1 cellular context compared by ENCODE assay signal in the genomic region with DNA sequence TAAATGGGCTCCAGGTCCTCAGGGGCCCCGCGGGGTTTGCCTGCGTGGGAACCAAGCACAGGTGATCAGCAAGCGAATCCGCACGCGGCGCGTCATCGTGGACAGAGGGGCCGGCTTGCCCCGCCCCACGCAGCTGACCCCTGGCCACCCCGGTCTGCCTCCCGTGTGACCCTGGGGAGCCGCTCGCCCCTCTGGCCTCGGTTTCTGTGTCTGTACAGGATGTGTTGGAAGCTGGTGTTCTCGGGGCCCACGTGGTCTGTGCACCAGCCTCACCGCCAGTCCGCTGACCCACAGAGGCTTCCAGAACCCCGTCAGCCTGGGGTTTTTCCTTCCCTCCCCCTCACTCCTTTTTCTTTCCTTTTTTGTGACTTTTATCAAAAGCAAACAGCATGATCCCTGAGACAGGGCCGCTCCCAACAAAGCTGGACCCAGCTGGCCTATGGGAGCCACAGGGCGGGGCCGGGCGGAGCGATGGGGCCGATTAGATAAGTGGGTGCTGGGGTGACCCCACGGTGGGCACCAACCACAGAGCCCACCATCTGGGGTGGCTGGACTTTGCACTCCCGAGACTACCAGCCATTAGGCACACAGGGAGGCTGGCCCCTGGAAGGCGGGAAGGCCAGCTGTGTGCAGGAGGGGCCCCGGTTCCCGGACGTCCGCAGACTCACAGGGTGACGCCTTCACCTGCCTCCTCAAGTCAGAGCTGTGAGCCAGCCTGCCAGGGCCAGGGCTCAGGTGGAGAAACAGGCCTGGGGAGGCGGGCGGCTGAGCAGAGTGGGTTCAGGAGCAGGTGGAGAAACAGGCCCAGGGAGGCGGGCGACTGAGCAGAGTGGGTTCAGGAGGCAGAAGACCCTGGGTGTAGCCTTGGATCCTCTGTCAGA.
TF ChIP-seq lines count a peak whose summit lies in the region.

No MANE protein-coding gene starts in this region.

TF ChIP-seq in HepG2, 621 proteins besides CTCF, POLR2A, EP300 and RAD21 (continued from another document and continues in another):
- TF ChIP-seq, protein P1, sequence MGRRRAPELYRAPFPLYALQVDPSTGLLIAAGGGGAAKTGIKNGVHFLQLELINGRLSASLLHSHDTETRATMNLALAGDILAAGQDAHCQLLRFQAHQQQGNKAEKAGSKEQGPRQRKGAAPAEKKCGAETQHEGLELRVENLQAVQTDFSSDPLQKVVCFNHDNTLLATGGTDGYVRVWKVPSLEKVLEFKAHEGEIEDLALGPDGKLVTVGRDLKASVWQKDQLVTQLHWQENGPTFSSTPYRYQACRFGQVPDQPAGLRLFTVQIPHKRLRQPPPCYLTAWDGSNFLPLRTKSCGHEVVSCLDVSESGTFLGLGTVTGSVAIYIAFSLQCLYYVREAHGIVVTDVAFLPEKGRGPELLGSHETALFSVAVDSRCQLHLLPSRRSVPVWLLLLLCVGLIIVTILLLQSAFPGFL (CRISPR knock-in tag; IDR thresholded peaks at IDR 0.05), result no peak
- no peak for TF ChIP-seq TEAD2 (CRISPR knock-in tag; IDR thresholded peaks at IDR 0.05)
- no peak for TF ChIP-seq FOXA1 (IDR thresholded peaks at IDR 0.05)
- TF ChIP-seq FOXA1 (CRISPR knock-in tag; IDR thresholded peaks at IDR 0.05), result peak; percentile 71
- TF ChIP-seq, protein P2, sequence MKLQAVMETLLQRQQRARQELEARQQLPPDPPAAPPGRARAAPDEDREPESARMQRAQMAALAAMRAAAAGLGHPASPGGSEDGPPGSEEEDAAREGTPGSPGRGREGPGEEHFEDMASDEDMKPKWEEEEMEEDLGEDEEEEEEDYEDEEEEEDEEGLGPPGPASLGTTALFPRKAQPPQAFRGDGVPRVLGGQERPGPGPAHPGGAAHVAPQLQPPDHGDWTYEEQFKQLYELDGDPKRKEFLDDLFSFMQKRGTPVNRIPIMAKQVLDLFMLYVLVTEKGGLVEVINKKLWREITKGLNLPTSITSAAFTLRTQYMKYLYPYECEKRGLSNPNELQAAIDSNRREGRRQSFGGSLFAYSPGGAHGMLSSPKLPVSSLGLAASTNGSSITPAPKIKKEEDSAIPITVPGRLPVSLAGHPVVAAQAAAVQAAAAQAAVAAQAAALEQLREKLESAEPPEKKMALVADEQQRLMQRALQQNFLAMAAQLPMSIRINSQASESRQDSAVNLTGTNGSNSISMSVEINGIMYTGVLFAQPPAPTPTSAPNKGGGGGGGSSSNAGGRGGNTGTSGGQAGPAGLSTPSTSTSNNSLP (IDR thresholded peaks at IDR 0.05; ENCODE audit: low read depth, low read length), result no peak
- TF ChIP-seq, protein P3, sequence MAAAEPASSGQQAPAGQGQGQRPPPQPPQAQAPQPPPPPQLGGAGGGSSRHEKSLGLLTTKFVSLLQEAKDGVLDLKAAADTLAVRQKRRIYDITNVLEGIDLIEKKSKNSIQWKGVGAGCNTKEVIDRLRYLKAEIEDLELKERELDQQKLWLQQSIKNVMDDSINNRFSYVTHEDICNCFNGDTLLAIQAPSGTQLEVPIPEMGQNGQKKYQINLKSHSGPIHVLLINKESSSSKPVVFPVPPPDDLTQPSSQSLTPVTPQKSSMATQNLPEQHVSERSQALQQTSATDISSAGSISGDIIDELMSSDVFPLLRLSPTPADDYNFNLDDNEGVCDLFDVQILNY (CRISPR knock-in tag; conservative IDR thresholded peaks at IDR 0.05), result no peak
- no peak; the same call in 1 of the 2 replicates for TF ChIP-seq ELF1 (CRISPR knock-in tag; IDR thresholded peaks at IDR 0.05)
- TF ChIP-seq KDM4B (CRISPR knock-in tag; IDR thresholded peaks at IDR 0.05), result no peak; the same call in 1 of the 2 replicates
- peak; percentile 81 for TF ChIP-seq ZEB1 (IDR thresholded peaks at IDR 0.05; ENCODE audit: insufficient replicate concordance, low read depth)
- TF ChIP-seq NR2F2 (IDR thresholded peaks at IDR 0.05; ENCODE audit: borderline replicate concordance, low read depth), result peak; percentile 56; the same call in 1 of the 2 replicates
- TF ChIP-seq, protein P4, sequence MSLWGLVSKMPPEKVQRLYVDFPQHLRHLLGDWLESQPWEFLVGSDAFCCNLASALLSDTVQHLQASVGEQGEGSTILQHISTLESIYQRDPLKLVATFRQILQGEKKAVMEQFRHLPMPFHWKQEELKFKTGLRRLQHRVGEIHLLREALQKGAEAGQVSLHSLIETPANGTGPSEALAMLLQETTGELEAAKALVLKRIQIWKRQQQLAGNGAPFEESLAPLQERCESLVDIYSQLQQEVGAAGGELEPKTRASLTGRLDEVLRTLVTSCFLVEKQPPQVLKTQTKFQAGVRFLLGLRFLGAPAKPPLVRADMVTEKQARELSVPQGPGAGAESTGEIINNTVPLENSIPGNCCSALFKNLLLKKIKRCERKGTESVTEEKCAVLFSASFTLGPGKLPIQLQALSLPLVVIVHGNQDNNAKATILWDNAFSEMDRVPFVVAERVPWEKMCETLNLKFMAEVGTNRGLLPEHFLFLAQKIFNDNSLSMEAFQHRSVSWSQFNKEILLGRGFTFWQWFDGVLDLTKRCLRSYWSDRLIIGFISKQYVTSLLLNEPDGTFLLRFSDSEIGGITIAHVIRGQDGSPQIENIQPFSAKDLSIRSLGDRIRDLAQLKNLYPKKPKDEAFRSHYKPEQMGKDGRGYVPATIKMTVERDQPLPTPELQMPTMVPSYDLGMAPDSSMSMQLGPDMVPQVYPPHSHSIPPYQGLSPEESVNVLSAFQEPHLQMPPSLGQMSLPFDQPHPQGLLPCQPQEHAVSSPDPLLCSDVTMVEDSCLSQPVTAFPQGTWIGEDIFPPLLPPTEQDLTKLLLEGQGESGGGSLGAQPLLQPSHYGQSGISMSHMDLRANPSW (CRISPR knock-in tag; IDR thresholded peaks at IDR 0.05; ENCODE audit: borderline replicate concordance), result peak; percentile 81; the same call in 1 of the 2 replicates
- no peak for TF ChIP-seq POGZ (CRISPR knock-in tag; IDR thresholded peaks at IDR 0.05)
- TF ChIP-seq, protein P5, sequence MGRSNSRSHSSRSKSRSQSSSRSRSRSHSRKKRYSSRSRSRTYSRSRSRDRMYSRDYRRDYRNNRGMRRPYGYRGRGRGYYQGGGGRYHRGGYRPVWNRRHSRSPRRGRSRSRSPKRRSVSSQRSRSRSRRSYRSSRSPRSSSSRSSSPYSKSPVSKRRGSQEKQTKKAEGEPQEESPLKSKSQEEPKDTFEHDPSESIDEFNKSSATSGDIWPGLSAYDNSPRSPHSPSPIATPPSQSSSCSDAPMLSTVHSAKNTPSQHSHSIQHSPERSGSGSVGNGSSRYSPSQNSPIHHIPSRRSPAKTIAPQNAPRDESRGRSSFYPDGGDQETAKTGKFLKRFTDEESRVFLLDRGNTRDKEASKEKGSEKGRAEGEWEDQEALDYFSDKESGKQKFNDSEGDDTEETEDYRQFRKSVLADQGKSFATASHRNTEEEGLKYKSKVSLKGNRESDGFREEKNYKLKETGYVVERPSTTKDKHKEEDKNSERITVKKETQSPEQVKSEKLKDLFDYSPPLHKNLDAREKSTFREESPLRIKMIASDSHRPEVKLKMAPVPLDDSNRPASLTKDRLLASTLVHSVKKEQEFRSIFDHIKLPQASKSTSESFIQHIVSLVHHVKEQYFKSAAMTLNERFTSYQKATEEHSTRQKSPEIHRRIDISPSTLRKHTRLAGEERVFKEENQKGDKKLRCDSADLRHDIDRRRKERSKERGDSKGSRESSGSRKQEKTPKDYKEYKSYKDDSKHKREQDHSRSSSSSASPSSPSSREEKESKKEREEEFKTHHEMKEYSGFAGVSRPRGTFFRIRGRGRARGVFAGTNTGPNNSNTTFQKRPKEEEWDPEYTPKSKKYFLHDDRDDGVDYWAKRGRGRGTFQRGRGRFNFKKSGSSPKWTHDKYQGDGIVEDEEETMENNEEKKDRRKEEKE (IDR thresholded peaks at IDR 0.05), result no peak
- no peak for TF ChIP-seq ZBTB1 (CRISPR knock-in tag; IDR thresholded peaks at IDR 0.05; ENCODE audit: borderline replicate concordance)
- TF ChIP-seq MAFF (IDR thresholded peaks at IDR 0.05; ENCODE audit: low read depth, low read length), result no peak
- TF ChIP-seq, protein P6, sequence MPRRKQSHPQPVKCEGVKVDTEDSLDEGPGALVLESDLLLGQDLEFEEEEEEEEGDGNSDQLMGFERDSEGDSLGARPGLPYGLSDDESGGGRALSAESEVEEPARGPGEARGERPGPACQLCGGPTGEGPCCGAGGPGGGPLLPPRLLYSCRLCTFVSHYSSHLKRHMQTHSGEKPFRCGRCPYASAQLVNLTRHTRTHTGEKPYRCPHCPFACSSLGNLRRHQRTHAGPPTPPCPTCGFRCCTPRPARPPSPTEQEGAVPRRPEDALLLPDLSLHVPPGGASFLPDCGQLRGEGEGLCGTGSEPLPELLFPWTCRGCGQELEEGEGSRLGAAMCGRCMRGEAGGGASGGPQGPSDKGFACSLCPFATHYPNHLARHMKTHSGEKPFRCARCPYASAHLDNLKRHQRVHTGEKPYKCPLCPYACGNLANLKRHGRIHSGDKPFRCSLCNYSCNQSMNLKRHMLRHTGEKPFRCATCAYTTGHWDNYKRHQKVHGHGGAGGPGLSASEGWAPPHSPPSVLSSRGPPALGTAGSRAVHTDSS (CRISPR knock-in tag; conservative IDR thresholded peaks at IDR 0.05), result no peak
- TF ChIP-seq ZNF10 (CRISPR knock-in tag; IDR thresholded peaks at IDR 0.05; ENCODE audit: borderline replicate concordance, low read depth), result no peak
- TF ChIP-seq IRX3 (CRISPR knock-in tag; IDR thresholded peaks at IDR 0.05; ENCODE audit: borderline replicate concordance, low read depth), result 0 out of 2 replicates have a peak, but pooled peaks have one; percentile 62
- TF ChIP-seq, protein P7, sequence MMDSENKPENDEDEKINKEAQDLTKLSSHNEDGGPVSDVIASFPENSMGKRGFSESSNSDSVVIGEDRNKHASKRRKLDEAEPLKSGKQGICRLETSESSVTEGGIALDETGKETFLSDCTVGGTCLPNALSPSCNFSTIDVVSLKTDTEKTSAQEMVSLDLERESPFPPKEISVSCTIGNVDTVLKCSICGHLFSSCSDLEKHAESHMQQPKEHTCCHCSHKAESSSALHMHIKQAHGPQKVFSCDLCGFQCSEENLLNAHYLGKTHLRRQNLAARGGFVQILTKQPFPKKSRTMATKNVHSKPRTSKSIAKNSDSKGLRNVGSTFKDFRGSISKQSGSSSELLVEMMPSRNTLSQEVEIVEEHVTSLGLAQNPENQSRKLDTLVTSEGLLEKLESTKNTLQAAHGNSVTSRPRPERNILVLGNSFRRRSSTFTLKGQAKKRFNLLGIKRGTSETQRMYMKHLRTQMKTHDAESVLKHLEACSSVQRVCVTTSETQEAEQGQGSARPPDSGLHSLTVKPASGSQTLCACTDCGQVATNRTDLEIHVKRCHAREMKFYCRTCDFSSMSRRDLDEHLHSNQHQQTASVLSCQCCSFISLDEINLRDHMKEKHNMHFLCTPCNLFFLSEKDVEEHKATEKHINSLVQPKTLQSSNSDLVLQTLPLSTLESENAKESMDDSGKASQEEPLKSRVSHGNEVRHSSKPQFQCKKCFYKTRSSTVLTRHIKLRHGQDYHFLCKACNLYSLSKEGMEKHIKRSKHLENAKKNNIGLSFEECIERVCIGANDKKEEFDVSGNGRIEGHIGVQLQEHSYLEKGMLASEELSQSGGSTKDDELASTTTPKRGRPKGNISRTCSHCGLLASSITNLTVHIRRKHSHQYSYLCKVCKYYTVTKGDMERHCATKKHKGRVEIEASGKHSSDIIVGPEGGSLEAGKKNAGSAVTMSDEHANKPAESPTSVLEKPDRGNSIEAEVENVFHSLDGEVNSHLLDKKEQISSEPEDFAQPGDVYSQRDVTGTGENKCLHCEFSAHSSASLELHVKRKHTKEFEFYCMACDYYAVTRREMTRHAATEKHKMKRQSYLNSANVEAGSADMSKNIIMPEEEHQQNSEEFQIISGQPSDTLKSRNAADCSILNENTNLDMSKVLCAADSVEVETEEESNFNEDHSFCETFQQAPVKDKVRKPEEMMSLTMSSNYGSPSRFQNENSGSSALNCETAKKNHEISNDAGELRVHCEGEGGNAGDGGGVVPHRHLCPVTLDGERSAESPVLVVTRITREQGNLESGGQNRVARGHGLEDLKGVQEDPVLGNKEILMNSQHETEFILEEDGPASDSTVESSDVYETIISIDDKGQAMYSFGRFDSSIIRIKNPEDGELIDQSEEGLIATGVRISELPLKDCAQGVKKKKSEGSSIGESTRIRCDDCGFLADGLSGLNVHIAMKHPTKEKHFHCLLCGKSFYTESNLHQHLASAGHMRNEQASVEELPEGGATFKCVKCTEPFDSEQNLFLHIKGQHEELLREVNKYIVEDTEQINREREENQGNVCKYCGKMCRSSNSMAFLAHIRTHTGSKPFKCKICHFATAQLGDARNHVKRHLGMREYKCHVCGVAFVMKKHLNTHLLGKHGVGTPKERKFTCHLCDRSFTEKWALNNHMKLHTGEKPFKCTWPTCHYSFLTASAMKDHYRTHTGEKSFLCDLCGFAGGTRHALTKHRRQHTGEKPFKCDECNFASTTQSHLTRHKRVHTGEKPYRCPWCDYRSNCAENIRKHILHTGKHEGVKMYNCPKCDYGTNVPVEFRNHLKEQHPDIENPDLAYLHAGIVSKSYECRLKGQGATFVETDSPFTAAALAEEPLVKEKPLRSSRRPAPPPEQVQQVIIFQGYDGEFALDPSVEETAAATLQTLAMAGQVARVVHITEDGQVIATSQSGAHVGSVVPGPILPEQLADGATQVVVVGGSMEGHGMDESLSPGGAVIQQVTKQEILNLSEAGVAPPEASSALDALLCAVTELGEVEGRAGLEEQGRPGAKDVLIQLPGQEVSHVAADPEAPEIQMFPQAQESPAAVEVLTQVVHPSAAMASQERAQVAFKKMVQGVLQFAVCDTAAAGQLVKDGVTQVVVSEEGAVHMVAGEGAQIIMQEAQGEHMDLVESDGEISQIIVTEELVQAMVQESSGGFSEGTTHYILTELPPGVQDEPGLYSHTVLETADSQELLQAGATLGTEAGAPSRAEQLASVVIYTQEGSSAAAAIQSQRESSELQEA (CRISPR knock-in tag; IDR thresholded peaks at IDR 0.05; ENCODE audit: not compliant biosample characterization), result peak; percentile 83
- peak; percentile 53; the same call in 1 of the 2 replicates for TF ChIP-seq RXRA (CRISPR knock-in tag; IDR thresholded peaks at IDR 0.05)
- no peak for TF ChIP-seq ZNF484 (CRISPR knock-in tag; IDR thresholded peaks at IDR 0.05; ENCODE audit: borderline replicate concordance, low read depth)
- TF ChIP-seq, protein P8, sequence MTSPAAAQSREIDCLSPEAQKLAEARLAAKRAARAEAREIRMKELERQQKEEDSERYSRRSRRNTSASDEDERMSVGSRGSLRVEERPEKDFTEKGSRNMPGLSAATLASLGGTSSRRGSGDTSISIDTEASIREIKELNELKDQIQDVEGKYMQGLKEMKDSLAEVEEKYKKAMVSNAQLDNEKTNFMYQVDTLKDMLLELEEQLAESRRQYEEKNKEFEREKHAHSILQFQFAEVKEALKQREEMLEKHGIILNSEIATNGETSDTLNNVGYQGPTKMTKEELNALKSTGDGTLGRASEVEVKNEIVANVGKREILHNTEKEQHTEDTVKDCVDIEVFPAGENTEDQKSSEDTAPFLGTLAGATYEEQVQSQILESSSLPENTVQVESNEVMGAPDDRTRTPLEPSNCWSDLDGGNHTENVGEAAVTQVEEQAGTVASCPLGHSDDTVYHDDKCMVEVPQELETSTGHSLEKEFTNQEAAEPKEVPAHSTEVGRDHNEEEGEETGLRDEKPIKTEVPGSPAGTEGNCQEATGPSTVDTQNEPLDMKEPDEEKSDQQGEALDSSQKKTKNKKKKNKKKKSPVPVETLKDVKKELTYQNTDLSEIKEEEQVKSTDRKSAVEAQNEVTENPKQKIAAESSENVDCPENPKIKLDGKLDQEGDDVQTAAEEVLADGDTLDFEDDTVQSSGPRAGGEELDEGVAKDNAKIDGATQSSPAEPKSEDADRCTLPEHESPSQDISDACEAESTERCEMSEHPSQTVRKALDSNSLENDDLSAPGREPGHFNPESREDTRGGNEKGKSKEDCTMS (CRISPR knock-in tag; conservative IDR thresholded peaks at IDR 0.05), result no peak
